In genomic region chr9:34522091-34522887, GRCh38 we compare ENCODE assay signal across 8 cellular contexts. TPM values are rescaled to one million over a fixed set of nuclear protein-coding genes. Genes with fewer than 3 reads are reported as not detected.
DNase-seq lines count a peak whose midpoint lies in the region; ATAC-seq, FAIRE-seq and TF ChIP-seq lines count a peak whose summit lies in the region.

No MANE protein-coding gene starts in this region.

- no peak overlapping the region for H2BK120ac ChIP-seq in mesenchymal stem cell (ENCODE audit: low read depth, low read length)

- H3K27me3 ChIP-seq in mesenchymal stem cell (ENCODE audit: control insufficient read depth in 1 of 2, insufficient read depth in 1 of 2, low read length in 2 of 2): peaks cover 65 to 69% of the 10 kb centered on the region in 2 experiments

- no peak overlapping the region for H3K14ac ChIP-seq in mesenchymal stem cell (ENCODE audit: low read length in 2 of 2)

- FAIRE-seq in urothelium cell line (lab: Jason Lieb, UNC): peak; percentile 5

- TF ChIP-seq CTCF in AG10803 (conservative IDR thresholded peaks at IDR 0.05; ENCODE audit: low read length) (no peak), brain (conservative IDR thresholded peaks at IDR 0.05) (no peak)

- WGBS in mesenchymal stem cell: 37% methylated on average over 18 of the region's 31 CpGs

- peak; percentile 5 for ATAC-seq in HG02610 (IDR thresholded peaks at IDR 0.05; ENCODE audit: unreplicated experiment)

- peaks cover 51% of the 10 kb centered on the region for H3K4me1 Mint-ChIP-seq in brain

- H2AK5ac ChIP-seq in mesenchymal stem cell (ENCODE audit: low read length, severe bottlenecking): no peak overlapping the region

- peak overlapping the region; percentile 66 for H3K4me2 ChIP-seq in mesenchymal stem cell (ENCODE audit: low read length, poor library complexity, severe bottlenecking)

- no peaks in the 10 kb centered on the region for H3K36me3 ChIP-seq in mesenchymal stem cell (ENCODE audit: control insufficient read depth in 1 of 2, insufficient read depth in 2 of 2, low read depth in 1 of 2, low read length in 2 of 2)

- DNase-seq in AG10803 (ENCODE audit: low read depth): no peak
- no peak for DNase-seq in mesenchymal stem cell
- no peak for DNase-seq in urothelium cell line (ENCODE audit: low spot score)
- no peak for DNase-seq in NCI-H82 treated with DMSO at 0.1 percent for 48 hours (lab: John Stamatoyannopoulos, UW; ENCODE audit: unreplicated experiment)
- no peak for DNase-seq in stimulated activated CD4-positive, alpha-beta T cell treated with anti-CD3 and anti-CD28 coated beads, Interleukin-1b, Interleukin-23, amount 100 ng/mL, for 48 hours
- DNase-seq in NCI-H82 (lab: John Stamatoyannopoulos, UW): no peak

- peak overlapping the region; percentile 38 for H3K4me3 ChIP-seq in AG10803 (ENCODE audit: low read length)
- H3K4me3 ChIP-seq in mesenchymal stem cell (ENCODE audit: insufficient read depth in 1 of 2, low read depth in 1 of 2, low read length in 2 of 2): peak overlapping the region; percentile 45 to 74

- peak overlapping the region; percentile 83 to 96 (median 88) for H3K27ac Mint-ChIP-seq in brain

- H2BK15ac ChIP-seq in mesenchymal stem cell (ENCODE audit: low read depth, poor library complexity, severe bottlenecking): no peak overlapping the region

- H2AFZ ChIP-seq in mesenchymal stem cell (ENCODE audit: low read depth, low read length): no peak overlapping the region

- no peak overlapping the region for H3K23ac ChIP-seq in mesenchymal stem cell (ENCODE audit: low read length in 2 of 2)

- no peak overlapping the region for H2BK5ac ChIP-seq in mesenchymal stem cell (ENCODE audit: low read depth, low read length, poor library complexity, severe bottlenecking)

- no peaks in the 10 kb centered on the region for H3K9me3 ChIP-seq in mesenchymal stem cell (ENCODE audit: control insufficient read depth, low read length)

- peaks cover 10% of the 10 kb centered on the region for H3K4me1 ChIP-seq in mesenchymal stem cell (ENCODE audit: control insufficient read depth, insufficient read depth, low read depth, low read length)

- H3K9me3 Mint-ChIP-seq in brain: peaks cover 0 to 7% (median 0%) of the 10 kb centered on the region in 5 experiments

- no peak overlapping the region for H4K8ac ChIP-seq in mesenchymal stem cell (ENCODE audit: low read length)

- H3K27ac ChIP-seq in mesenchymal stem cell (ENCODE audit: low read length, poor library complexity, severe bottlenecking): no peak overlapping the region

- peak overlapping the region; percentile 88 to 97 (median 92) for H3K4me3 Mint-ChIP-seq in brain

- no peaks in the 10 kb centered on the region for H3K79me1 ChIP-seq in mesenchymal stem cell (replicated peaks; ENCODE audit: low read length, poor library complexity, severe bottlenecking)

- H3K27me3 Mint-ChIP-seq in brain: peaks cover 15% of the 10 kb centered on the region

- H2BK12ac ChIP-seq in mesenchymal stem cell (ENCODE audit: low read length in 2 of 2): no peak overlapping the region

- no peak overlapping the region for H3K18ac ChIP-seq in mesenchymal stem cell (ENCODE audit: low read depth in 1 of 2, low read length in 2 of 2)

- peak overlapping the region; percentile 68 for H3K9ac ChIP-seq in mesenchymal stem cell (ENCODE audit: low read length)

- H3K36me3 Mint-ChIP-seq in brain: no peaks in the 10 kb centered on the region

- no peak overlapping the region for H3K4ac ChIP-seq in mesenchymal stem cell (ENCODE audit: low read depth in 1 of 2, low read length in 2 of 2)

- H4K91ac ChIP-seq in mesenchymal stem cell (ENCODE audit: low read length): no peak overlapping the region

RNA-seq across cellular contexts. Expression of gene ENHO, which starts 0.5 kb away (rescaled TPM):
- 211 TPM for polyA plus RNA-seq in brain (ENCODE audit: insufficient read depth, low read depth, low replicate concordance)
- polyA plus RNA-seq in mesenchymal stem cell (2013, experiment 1 of 2): 0.43 TPM
- 0.37 TPM for polyA plus RNA-seq in mesenchymal stem cell (2013, experiment 2 of 2)
